1 cellular context compared by ENCODE assay signal in genomic region chr21:24729568-24729967, GRCh38.
TF ChIP-seq lines count a peak whose summit lies in the region.

No MANE protein-coding gene starts in this region.

TF ChIP-seq in SK-N-SH treated with all-trans-retinoic acid at 6 μM for 48 hours, 23 proteins besides CTCF, POLR2A, EP300 and RAD21 (continued from another document):
- TF ChIP-seq ZNF8 (CRISPR knock-in tag; IDR thresholded peaks at IDR 0.05) (no peak), TOX (CRISPR knock-in tag; IDR thresholded peaks at IDR 0.05; ENCODE audit: borderline replicate concordance) (no peak), RARB (CRISPR knock-in tag; IDR thresholded peaks at IDR 0.05) (no peak), PPARA (CRISPR knock-in tag; IDR thresholded peaks at IDR 0.05; ENCODE audit: borderline replicate concordance) (no peak), ESRRG (CRISPR knock-in tag; IDR thresholded peaks at IDR 0.05) (no peak), ZNF70 (CRISPR knock-in tag; IDR thresholded peaks at IDR 0.05) (no peak)
- TF ChIP-seq, protein P1, sequence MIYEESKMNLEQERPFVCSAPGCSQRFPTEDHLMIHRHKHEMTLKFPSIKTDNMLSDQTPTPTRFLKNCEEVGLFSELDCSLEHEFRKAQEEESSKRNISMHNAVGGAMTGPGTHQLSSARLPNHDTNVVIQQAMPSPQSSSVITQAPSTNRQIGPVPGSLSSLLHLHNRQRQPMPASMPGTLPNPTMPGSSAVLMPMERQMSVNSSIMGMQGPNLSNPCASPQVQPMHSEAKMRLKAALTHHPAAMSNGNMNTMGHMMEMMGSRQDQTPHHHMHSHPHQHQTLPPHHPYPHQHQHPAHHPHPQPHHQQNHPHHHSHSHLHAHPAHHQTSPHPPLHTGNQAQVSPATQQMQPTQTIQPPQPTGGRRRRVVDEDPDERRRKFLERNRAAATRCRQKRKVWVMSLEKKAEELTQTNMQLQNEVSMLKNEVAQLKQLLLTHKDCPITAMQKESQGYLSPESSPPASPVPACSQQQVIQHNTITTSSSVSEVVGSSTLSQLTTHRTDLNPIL (CRISPR knock-in tag; IDR thresholded peaks at IDR 0.05; ENCODE audit: low read depth), result no peak
